ENCODE assay signal across 8 cellular contexts in the genomic region with DNA sequence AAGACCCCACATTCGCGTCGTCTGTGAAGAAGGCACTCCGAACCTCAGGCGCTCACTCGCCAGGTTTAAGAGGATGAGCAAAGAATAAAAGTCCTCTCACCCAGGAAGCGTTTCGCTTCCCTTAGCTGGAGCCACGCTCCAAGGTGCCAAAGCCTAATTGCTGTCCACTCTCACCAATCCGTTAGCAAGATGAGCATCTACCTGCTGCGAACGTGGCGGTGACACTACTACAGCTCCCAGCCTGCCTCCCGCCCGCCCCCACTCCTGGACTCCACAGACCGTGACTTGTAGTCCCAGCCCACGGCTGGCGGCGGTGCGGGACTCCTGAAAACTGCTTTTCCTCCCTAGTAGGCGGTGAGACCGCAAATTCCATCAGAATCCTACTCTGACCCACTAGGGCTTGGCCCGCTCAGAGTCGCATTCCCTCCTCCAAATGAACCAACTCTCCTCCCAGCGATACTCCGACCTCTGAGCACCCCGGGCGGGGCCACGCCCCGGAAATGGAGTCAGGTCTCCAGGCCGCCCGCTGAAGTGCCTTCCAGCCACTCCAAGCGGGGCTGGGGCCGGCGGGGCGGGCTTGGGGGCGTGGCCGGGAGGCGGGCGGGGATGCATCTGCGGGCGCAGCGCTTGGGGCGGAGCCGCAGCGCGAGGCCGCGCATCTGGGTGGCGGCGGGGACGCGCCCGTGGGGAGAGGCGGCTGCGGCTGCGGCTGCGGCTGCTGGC. TPM values are rescaled to one million over a fixed set of nuclear protein-coding genes. Genes with fewer than 3 reads are reported as not detected.
DNase-seq lines count a peak whose midpoint lies in the region; ATAC-seq and TF ChIP-seq lines count a peak whose summit lies in the region.

No MANE protein-coding gene starts in this region.

- CTCF ChIA-PET in GM10248 (lab: Yijun Ruan, JAX) = interaction anchor here (1.3 kb wide), 1 partner anchor 116 kb away, joined by 4 read pairs; no protein-coding TSS in a partner anchor
- CTCF ChIA-PET in activated naive CD4-positive, alpha-beta T cell treated with anti-CD3 and anti-CD28 coated beads, Interleukin-2, amount 10 ng/mL, durations not matched to agents 7 days and 5 days (lab: Charles Lee) = no interaction called here

- DNase-seq in GM10248 (ENCODE audit: extremely low spot score) (peak; percentile 99), NB4 (ENCODE audit: low read depth) (peak; percentile 99), SK-MEL-5 (ENCODE audit: low read depth, low spot score) (peak; percentile 98), germinal center (ENCODE audit: low spot score) (peak; percentile 100), nucleus accumbens (lab: John Stamatoyannopoulos, UW) (peak; percentile 62 to 99 (median 96)), superior temporal gyrus (ENCODE audit: extremely low spot score) (peak; percentile 96)
- DNase-seq in activated naive CD4-positive, alpha-beta T cell treated with anti-CD3 and anti-CD28 coated beads, Interleukin-2, amount 10 ng/mL, durations not matched to agents 7 days and 5 days = peak; percentile 98

- H3K36me3 Mint-ChIP-seq in activated naive CD4-positive, alpha-beta T cell treated with anti-CD3 and anti-CD28 coated beads, Interleukin-2, amount 10 ng/mL, durations not matched to agents 7 days and 5 days = peaks cover 2% of the 10 kb centered on the region

- peaks cover 2% of the 10 kb centered on the region for H3K9me3 Mint-ChIP-seq in activated naive CD4-positive, alpha-beta T cell treated with anti-CD3 and anti-CD28 coated beads, Interleukin-2, amount 10 ng/mL, durations not matched to agents 7 days and 5 days

- peak overlapping the region; percentile 69 for H3K4me3 ChIP-seq in NB4 (ENCODE audit: low read depth, low read length)

- peak overlapping the region; percentile 94 for H3K4me3 Mint-ChIP-seq in activated naive CD4-positive, alpha-beta T cell treated with anti-CD3 and anti-CD28 coated beads, Interleukin-2, amount 10 ng/mL, durations not matched to agents 7 days and 5 days

- peak; percentile 93 for ATAC-seq in HG02588 (IDR thresholded peaks at IDR 0.05; ENCODE audit: unreplicated experiment)

- peaks cover 12% of the 10 kb centered on the region for H3K27me3 Mint-ChIP-seq in activated naive CD4-positive, alpha-beta T cell treated with anti-CD3 and anti-CD28 coated beads, Interleukin-2, amount 10 ng/mL, durations not matched to agents 7 days and 5 days

- peak; percentile 94 for TF ChIP-seq POLR2A in NB4 (IDR thresholded peaks at IDR 0.05; ENCODE audit: extremely low read depth, insufficient read length)

- H3K4me1 Mint-ChIP-seq in activated naive CD4-positive, alpha-beta T cell treated with anti-CD3 and anti-CD28 coated beads, Interleukin-2, amount 10 ng/mL, durations not matched to agents 7 days and 5 days = peaks cover 23% of the 10 kb centered on the region

- POLR2A ChIA-PET in GM10248 (lab: Yijun Ruan, JAX) = interaction anchor here (0.6 to 0.8 kb wide), 2 partner anchors 64 to 107 kb away, joined by 3 to 5 read pairs; no protein-coding TSS in a partner anchor

- no peak for TF ChIP-seq CTCF in GM10248 (IDR thresholded peaks at IDR 0.05; ENCODE audit: control extremely low read depth, extremely low read depth, low read depth, missing control alignments)
- no peak for TF ChIP-seq CTCF in NB4 (IDR thresholded peaks at IDR 0.05; ENCODE audit: low read depth, low read length)

- peak overlapping the region; percentile 91 for H3K27ac Mint-ChIP-seq in activated naive CD4-positive, alpha-beta T cell treated with anti-CD3 and anti-CD28 coated beads, Interleukin-2, amount 10 ng/mL, durations not matched to agents 7 days and 5 days

- in situ Hi-C loops in SK-MEL-5 (cut with HindIII; ENCODE audit: low pct_unique_long_range_greater_than_20kb, low sequenced_read_pairs) = no loop called here

RNA-seq across cellular contexts. Expression of a gene that starts 0.5 kb away (rescaled TPM):
- total RNA-seq in SK-MEL-5 (2014; rRNA removed; shearing (Covaris generic)) = 36.4 and 39.5 TPM in 2 replicates
- polyA plus RNA-seq in SK-MEL-5 (2015; cell fraction: cytosol; rRNA removed) = 62.3 and 78.9 TPM in 2 replicates
- 72.8 and 116 TPM in 2 replicates for polyA plus RNA-seq in SK-MEL-5 (2015; cell fraction: nucleus; rRNA removed)

Comparison
In these comparisons a context has a peak if more than half of its experiments do, and no peak if none do; other contexts are left out.
1. Peak in every context shown above with its lines: DNase-seq, ATAC-seq and H3K4me3 ChIP-seq.